Comparison of ENCODE assay signal across 2 cellular contexts in genomic region chr12:79765157-79765556, GRCh38.
TF ChIP-seq lines count a peak whose summit lies in the region.

No MANE protein-coding gene starts in this region.

TF ChIP-seq in IMR-90, 13 proteins besides CTCF, POLR2A, EP300 and RAD21:
- TF ChIP-seq SMC3 (IDR thresholded peaks at IDR 0.05; ENCODE audit: low read depth, low read length) (no peak), MXI1 (IDR thresholded peaks at IDR 0.05; ENCODE audit: borderline replicate concordance, low read depth, low read length) (no peak), RCOR1 (IDR thresholded peaks at IDR 0.05; ENCODE audit: insufficient replicate concordance, low read length) (no peak), CHD1 (IDR thresholded peaks at IDR 0.05; ENCODE audit: low read depth, low read length) (no peak), RFX5 (IDR thresholded peaks at IDR 0.05; ENCODE audit: low read depth, low read length) (no peak), BHLHE40 (IDR thresholded peaks at IDR 0.05; ENCODE audit: low read depth, low read length) (no peak), MAFK (IDR thresholded peaks at IDR 0.05; ENCODE audit: low read depth, low read length) (no peak), FOS (IDR thresholded peaks at IDR 0.05; ENCODE audit: low read depth, low read length) (no peak), MAZ (IDR thresholded peaks at IDR 0.05; ENCODE audit: borderline replicate concordance, low read depth, low read length) (no peak), CEBPB (IDR thresholded peaks at IDR 0.05; ENCODE audit: low read depth, low read length) (no peak), USF2 (IDR thresholded peaks at IDR 0.05; ENCODE audit: low read depth, low read length) (no peak), NFE2L2 (IDR thresholded peaks at IDR 0.05; ENCODE audit: low read depth, low read length) (no peak)
- TF ChIP-seq, protein P1, sequence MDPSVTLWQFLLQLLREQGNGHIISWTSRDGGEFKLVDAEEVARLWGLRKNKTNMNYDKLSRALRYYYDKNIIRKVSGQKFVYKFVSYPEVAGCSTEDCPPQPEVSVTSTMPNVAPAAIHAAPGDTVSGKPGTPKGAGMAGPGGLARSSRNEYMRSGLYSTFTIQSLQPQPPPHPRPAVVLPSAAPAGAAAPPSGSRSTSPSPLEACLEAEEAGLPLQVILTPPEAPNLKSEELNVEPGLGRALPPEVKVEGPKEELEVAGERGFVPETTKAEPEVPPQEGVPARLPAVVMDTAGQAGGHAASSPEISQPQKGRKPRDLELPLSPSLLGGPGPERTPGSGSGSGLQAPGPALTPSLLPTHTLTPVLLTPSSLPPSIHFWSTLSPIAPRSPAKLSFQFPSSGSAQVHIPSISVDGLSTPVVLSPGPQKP (IDR thresholded peaks at IDR 0.05; ENCODE audit: borderline replicate concordance, low read depth, low read length): no peak

TF ChIP-seq in endothelial cell of umbilical vein, 7 proteins besides CTCF, POLR2A, EP300 and RAD21:
- TF ChIP-seq GATA2 (IDR thresholded peaks at IDR 0.05; ENCODE audit: insufficient read depth, insufficient read length, low read depth, low read length) (no peak), JUN (IDR thresholded peaks at IDR 0.05; ENCODE audit: borderline replicate concordance, insufficient read depth, insufficient read length, low read depth) (no peak), FOS (IDR thresholded peaks at IDR 0.05; ENCODE audit: borderline replicate concordance, insufficient read depth, low read length) (no peak), POLR2AphosphoS5 (IDR thresholded peaks at IDR 0.05; ENCODE audit: insufficient read depth, low read depth, low read length) (no peak), MAX (IDR thresholded peaks at IDR 0.05; ENCODE audit: insufficient read depth, insufficient read length) (no peak), MYC (IDR thresholded peaks at IDR 0.05; ENCODE audit: low read depth, low read length) (no peak), EZH2 (IDR thresholded peaks at IDR 0.05; ENCODE audit: borderline replicate concordance, low read depth, low read length, severe bottlenecking) (no peak)
